8 cellular contexts compared by ENCODE assay signal in the genomic region with DNA sequence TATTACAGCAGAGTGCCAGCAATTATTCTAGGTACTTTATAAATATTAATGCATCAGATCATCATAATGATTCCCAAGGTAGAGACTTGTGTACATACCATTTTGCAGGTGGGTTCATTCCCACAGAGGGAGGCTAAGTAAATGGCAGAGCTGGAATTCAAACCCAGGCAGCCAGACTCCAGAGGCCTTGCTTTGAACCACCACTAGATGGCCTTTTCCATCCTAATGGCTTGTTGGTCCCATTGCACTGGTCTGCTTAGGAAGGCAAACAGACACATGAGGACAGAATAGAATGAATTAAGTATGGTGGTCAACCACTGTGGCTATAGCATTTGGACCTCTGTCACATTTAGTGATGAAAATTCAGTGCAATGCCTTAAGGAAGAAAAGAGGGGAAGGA.
A peak's percentile ranks its signal among the peaks of the same experiment; 100 is the strongest.
DNase-seq lines count a peak whose midpoint lies in the region; ATAC-seq and TF ChIP-seq lines count a peak whose summit lies in the region.

No MANE protein-coding gene starts in this region.

- DNase-seq in A172 (ENCODE audit: low spot score) (peak; percentile 8), SJCRH30 (peak; percentile 3 to 48), lower lobe of right lung (no peak), germinal center (ENCODE audit: low spot score) (no peak), NCI-H1436 treated with DMSO at 0.1 percent for 48 hours (lab: John Stamatoyannopoulos, UW) (no peak), DMS79 treated with DMSO at 0.1 percent for 48 hours (lab: John Stamatoyannopoulos, UW) (no peak)

- ATAC-seq in GM18868 (IDR thresholded peaks at IDR 0.05; ENCODE audit: unreplicated experiment) (peak; percentile 91), HG03064 (IDR thresholded peaks at IDR 0.05; ENCODE audit: low read depth, unreplicated experiment) (peak; percentile 83), lower lobe of right lung (no peak)

- H3K4me1 ChIP-seq in SJCRH30 (no peaks in the 10 kb centered on the region), lower lobe of right lung (no peaks in the 10 kb centered on the region)

- intact Hi-C loops in lower lobe of right lung (cut with DNase I): no loop called here

- no peaks in the 10 kb centered on the region for H3K27me3 ChIP-seq in SJCRH30
- H3K27me3 ChIP-seq in lower lobe of right lung (ENCODE audit: low read depth): no peaks in the 10 kb centered on the region

- TF ChIP-seq CTCF in lower lobe of right lung (IDR thresholded peaks at IDR 0.05): peak; percentile 33

- no peak overlapping the region for H3K4me3 ChIP-seq in SJCRH30
- H3K4me3 ChIP-seq in lower lobe of right lung: no peak overlapping the region

- H3K27ac ChIP-seq in SJCRH30 (no peak overlapping the region), lower lobe of right lung (no peak overlapping the region)

- H3K9me3 ChIP-seq in SJCRH30 (replicated peaks): no peaks in the 10 kb centered on the region
- no peaks in the 10 kb centered on the region for H3K9me3 ChIP-seq in lower lobe of right lung

- no peaks in the 10 kb centered on the region for H3K36me3 ChIP-seq in SJCRH30
- no peaks in the 10 kb centered on the region for H3K36me3 ChIP-seq in lower lobe of right lung

Comparison
In these comparisons a context has a peak if more than half of its experiments do, and no peak if none do; other contexts are left out.
1. DNase-seq: peak in A172 (single experiment) and SJCRH30 (2 of 2); none in lower lobe of right lung (single experiment), germinal center (single experiment), NCI-H1436 treated with DMSO at 0.1 percent for 48 hours (single experiment) and DMS79 treated with DMSO at 0.1 percent for 48 hours (single experiment).
2. ATAC-seq: peak in GM18868 (single experiment) and HG03064 (single experiment); none in lower lobe of right lung (0 of 2).